In the genomic region with DNA sequence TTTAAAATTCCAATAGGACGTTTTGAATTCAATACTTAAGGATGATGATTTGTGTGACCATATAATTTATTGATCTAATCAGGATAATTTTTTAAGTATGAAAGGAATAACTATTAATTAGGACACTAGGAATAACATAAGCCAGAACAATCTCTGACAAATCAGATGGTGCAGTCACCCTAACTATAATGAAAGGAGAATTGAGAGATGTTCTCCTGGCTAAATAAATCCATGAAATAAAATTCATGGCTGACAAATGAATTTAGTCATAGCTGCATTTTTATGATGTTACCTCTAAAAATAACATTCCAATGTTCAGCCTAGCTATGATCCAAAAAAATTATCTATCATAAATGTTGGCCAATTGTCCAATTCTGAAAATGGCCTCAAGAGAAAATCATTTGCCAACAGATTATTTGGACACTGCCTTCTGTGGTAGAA, we compare ENCODE assay signal across 24 cellular contexts.
DNase-seq lines count a peak whose midpoint lies in the region; ATAC-seq and TF ChIP-seq lines count a peak whose summit lies in the region.
"Had no signal": no experiment of that assay in that cellular context is flagged by ENCODE, and none has a peak within 500 bp of the region (broad histone marks: within the 10 kb centered on the region; RNA-seq: fewer than 3 reads in every experiment).

No MANE protein-coding gene starts in this region.

- peaks cover 7% of the 10 kb centered on the region for H3K36me3 Mint-ChIP-seq in MCF 10A (ENCODE audit: insufficient read depth, unreplicated experiment)
- H3K36me3 Mint-ChIP-seq: memory B cell; stimulated activated naive B cell treated with anti-CD40 and anti-IgM and Interleukin-4, amounts not matched to agents 10 μg/mL and 1 μg/mL and 100 μg/mL, for 72 hours had no signal

- H3K36me3 ChIP-seq in breast epithelium (no peaks in the 10 kb centered on the region), left ventricle myocardium inferior (no peaks in the 10 kb centered on the region), thyroid gland (no peaks in the 10 kb centered on the region)
- H3K36me3 ChIP-seq: BLaER1, cardiac muscle cell, right lobe of liver, upper lobe of left lung had no signal

- peak overlapping the region; percentile 75 for H3K27ac Mint-ChIP-seq in MCF 10A (ENCODE audit: low read depth, unreplicated experiment)
- H3K27ac Mint-ChIP-seq: activated naive CD8-positive, alpha-beta T cell treated with anti-CD3 and anti-CD28 coated beads, Interleukin-2, amount 50 U/mL, for 24 hours; memory B cell; naive thymus-derived CD4-positive, alpha-beta T cell; stimulated activated naive B cell treated with anti-CD40 and anti-IgM and Interleukin-4, amounts not matched to agents 10 μg/mL and 1 μg/mL and 100 μg/mL, for 72 hours had no signal

- H3K4me1 Mint-ChIP-seq in MCF 10A (ENCODE audit: insufficient read depth, unreplicated experiment), result peaks cover 6% of the 10 kb centered on the region
- H3K4me1 Mint-ChIP-seq: activated naive CD8-positive, alpha-beta T cell treated with anti-CD3 and anti-CD28 coated beads, Interleukin-2, amount 50 U/mL, for 24 hours; memory B cell; naive thymus-derived CD4-positive, alpha-beta T cell; stimulated activated naive B cell treated with anti-CD40 and anti-IgM and Interleukin-4, amounts not matched to agents 10 μg/mL and 1 μg/mL and 100 μg/mL, for 72 hours had no signal

- H3K4me3 Mint-ChIP-seq in MCF 10A (ENCODE audit: unreplicated experiment), result no peak overlapping the region
- H3K4me3 Mint-ChIP-seq: activated naive CD8-positive, alpha-beta T cell treated with anti-CD3 and anti-CD28 coated beads, Interleukin-2, amount 50 U/mL, for 24 hours; memory B cell; naive thymus-derived CD4-positive, alpha-beta T cell; stimulated activated naive B cell treated with anti-CD40 and anti-IgM and Interleukin-4, amounts not matched to agents 10 μg/mL and 1 μg/mL and 100 μg/mL, for 72 hours had no signal

- in situ Hi-C loops in astrocyte of the cerebellum (cut with HindIII; ENCODE audit: low sequenced_read_pairs), result no loop called here

- POLR2A ChIA-PET in MCF 10A (lab: Yijun Ruan, JAX), result interaction anchor here (0.6 kb wide), 1 partner anchor 568 kb away, joined by 3 read pairs; no protein-coding TSS in a partner anchor

- CTCF ChIA-PET in MCF 10A (lab: Yijun Ruan, JAX), result interaction anchor here (0.7 kb wide), 1 partner anchor 72 kb away, joined by 3 read pairs; no protein-coding TSS in a partner anchor

- ATAC-seq in HG03354 (IDR thresholded peaks at IDR 0.05; ENCODE audit: poor library complexity, severe bottlenecking, unreplicated experiment), result no peak
- ATAC-seq: activated naive CD8-positive, alpha-beta T cell treated with anti-CD3 and anti-CD28 coated beads, Interleukin-2, amount 50 U/mL, for 24 hours; naive thymus-derived CD4-positive, alpha-beta T cell; right lobe of liver; stimulated activated naive B cell treated with anti-CD40 and anti-IgM and Interleukin-4, amounts not matched to agents 10 μg/mL and 1 μg/mL and 100 μg/mL, for 72 hours had no signal

- H3K27me3 ChIP-seq in breast epithelium (no peaks in the 10 kb centered on the region), left ventricle myocardium inferior (ENCODE audit: low read depth) (no peaks in the 10 kb centered on the region), thyroid gland (no peaks in the 10 kb centered on the region)
- H3K27me3 ChIP-seq: BLaER1, cardiac muscle cell, dorsolateral prefrontal cortex, right lobe of liver, upper lobe of left lung had no signal

- H3K4me1 ChIP-seq in breast epithelium (no peaks in the 10 kb centered on the region), left ventricle myocardium inferior (no peaks in the 10 kb centered on the region), thyroid gland (peaks cover 15 to 16% of the 10 kb centered on the region in 2 donors)
- H3K4me1 ChIP-seq: BLaER1, parathyroid adenoma, right lobe of liver, upper lobe of left lung had no signal

- H3K27ac ChIP-seq in breast epithelium (peak overlapping the region in 1 of 2 donors; percentile 26), left ventricle myocardium inferior (replicated peaks) (peak overlapping the region; percentile 20), thyroid gland (peak overlapping the region; percentile 53 to 79 (median 77))
- H3K27ac ChIP-seq: BLaER1, cardiac muscle cell, parathyroid adenoma, right lobe of liver, upper lobe of left lung, VCaP had no signal

- peaks cover 6% of the 10 kb centered on the region for H3K9me3 Mint-ChIP-seq in MCF 10A (ENCODE audit: unreplicated experiment)

- WGBS in thyroid gland, 2 donors, result 44 to 56% methylated on average over 1 of the region's 1 CpG

- H3K27me3 Mint-ChIP-seq in MCF 10A (ENCODE audit: insufficient read depth, unreplicated experiment), result no peaks in the 10 kb centered on the region
- H3K27me3 Mint-ChIP-seq: memory B cell; stimulated activated naive B cell treated with anti-CD40 and anti-IgM and Interleukin-4, amounts not matched to agents 10 μg/mL and 1 μg/mL and 100 μg/mL, for 72 hours had no signal

- DNase-seq in MCF 10A (ENCODE audit: unreplicated experiment) (no peak), breast epithelium (ENCODE audit: low spot score in 2 of 2) (no peak), astrocyte of the cerebellum (ENCODE audit: low read depth) (peak; percentile 11), left ventricle myocardium inferior (no peak), thyroid gland (no peak), occipital lobe (lab: John Stamatoyannopoulos, UW) (no peak), NCI-H146 treated with DMSO at 0.1 percent for 48 hours (lab: John Stamatoyannopoulos, UW; ENCODE audit: unreplicated experiment) (no peak)
- DNase-seq: 8988T; activated CD4-positive, alpha-beta T cell treated with anti-CD3 and anti-CD28 coated beads, Interleukin-2, amount 50 U/mL, for 1 hour; activated CD8-positive, alpha-beta memory T cell treated with anti-CD3 and anti-CD28 coated beads, Interleukin-2, amount 50 U/mL, for 4 hours; activated naive CD8-positive, alpha-beta T cell treated with anti-CD3 and anti-CD28 coated beads, Interleukin-2, amount 50 U/mL, for 24 hours; KG1; naive thymus-derived CD4-positive, alpha-beta T cell; NCI-H187 treated with DMSO at 0.1 percent for 48 hours; right lobe of liver; stimulated activated naive B cell treated with anti-CD40 and anti-IgM and Interleukin-4, amounts not matched to agents 10 μg/mL and 1 μg/mL and 100 μg/mL, for 72 hours; upper lobe of left lung had no signal

- H3K9me3 ChIP-seq in breast epithelium (peaks cover 0 to 8% of the 10 kb centered on the region in 2 donors), left ventricle myocardium inferior (replicated peaks) (peaks cover 21% of the 10 kb centered on the region), thyroid gland (no peaks in the 10 kb centered on the region)
- H3K9me3 ChIP-seq: BLaER1, right lobe of liver, upper lobe of left lung had no signal

- H3K4me3 ChIP-seq in breast epithelium, result no peak overlapping the region
- H3K4me3 ChIP-seq in astrocyte of the cerebellum (ENCODE audit: low read depth, low read length), result no peak overlapping the region
- no peak overlapping the region for H3K4me3 ChIP-seq in left ventricle myocardium inferior
- no peak overlapping the region for H3K4me3 ChIP-seq in thyroid gland (replicated peaks in 1 of 3)
- H3K4me3 ChIP-seq: BLaER1, cardiac muscle cell, dorsolateral prefrontal cortex, right lobe of liver, upper lobe of left lung had no signal

- no TSS peak for BruUV-seq in MCF 10A (replicated peaks; lab: Mats Ljungman, UMichigan)

- intact Hi-C loops in MCF 10A (cut with micrococcal nuclease), result no loop called here
- intact Hi-C loops in breast epithelium (cut with DNase I; ENCODE audit: low total_unique reads), result no loop called here
- intact Hi-C loops in left ventricle myocardium inferior (cut with micrococcal nuclease), result no loop called here
- intact Hi-C loops in thyroid gland (cut with DNase I), result no loop called here

- TF ChIP-seq POLR2A in breast epithelium (IDR thresholded peaks at IDR 0.05) (no peak), thyroid gland (IDR thresholded peaks at IDR 0.05) (no peak)

- TF ChIP-seq CTCF in MCF 10A (IDR thresholded peaks at IDR 0.05; ENCODE audit: unreplicated experiment) (no peak), breast epithelium (IDR thresholded peaks at IDR 0.05) (no peak), astrocyte of the cerebellum (IDR thresholded peaks at IDR 0.05; ENCODE audit: low read depth, low read length, missing control alignments) (no peak), left ventricle myocardium inferior (IDR thresholded peaks at IDR 0.05; ENCODE audit: borderline replicate concordance) (no peak), thyroid gland (IDR thresholded peaks at IDR 0.05) (no peak)
